Comparison of ENCODE assay signal across 20 cellular contexts in genomic region chr4:72110886-72111285, GRCh38.
A peak's percentile ranks its signal among the peaks of the same experiment; 100 is the strongest.
DNase-seq lines count a peak whose midpoint lies in the region; ATAC-seq, FAIRE-seq and TF ChIP-seq lines count a peak whose summit lies in the region.
"Had no signal": no experiment of that assay in that cellular context is flagged by ENCODE, and none has a peak within 500 bp of the region (broad histone marks: within the 10 kb centered on the region; RNA-seq: fewer than 3 reads in every experiment).

No MANE protein-coding gene starts in this region.

- H3K4me1 ChIP-seq in PC-3 (ENCODE audit: insufficient read depth, low read length) (peaks cover 30% of the 10 kb centered on the region), mesenchymal stem cell (ENCODE audit: control insufficient read depth, insufficient read depth, low read depth, low read length) (no peaks in the 10 kb centered on the region), MM.1S (ENCODE audit: low read length) (no peaks in the 10 kb centered on the region)

- H3K9me3 ChIP-seq in PC-3 (ENCODE audit: low read length) (no peaks in the 10 kb centered on the region), mesenchymal stem cell (ENCODE audit: control insufficient read depth, low read length) (no peaks in the 10 kb centered on the region), MM.1S (replicated peaks; ENCODE audit: insufficient read depth, low read length) (no peaks in the 10 kb centered on the region)
- H3K9me3 ChIP-seq: BLaER1 treated with 17β-estradiol and CSF1 and Interleukin-3, amounts not matched to agents 10 nM and 100 nM had no signal

- H3K79me2 ChIP-seq in PC-3 (ENCODE audit: low read length) (no peaks in the 10 kb centered on the region), MM.1S (ENCODE audit: low read length) (no peaks in the 10 kb centered on the region)

- no peak overlapping the region for H2BK5ac ChIP-seq in mesenchymal stem cell (ENCODE audit: low read depth, low read length, poor library complexity, severe bottlenecking)

- no peak overlapping the region for H3K9ac ChIP-seq in PC-3 (ENCODE audit: low read length)
- H3K9ac ChIP-seq in mesenchymal stem cell (ENCODE audit: low read length), result no peak overlapping the region
- no peak overlapping the region for H3K9ac ChIP-seq in MM.1S (ENCODE audit: low read length)
- H3K9ac ChIP-seq: BLaER1 treated with 17β-estradiol and CSF1 and Interleukin-3, amounts not matched to agents 10 nM and 100 nM had no signal

- no peak for FAIRE-seq in bronchial epithelial cell (lab: Jason Lieb, UNC)
- FAIRE-seq in HTR-8/SVneo (lab: Jason Lieb, UNC), result no peak

- no peaks in the 10 kb centered on the region for H3K4me1 Mint-ChIP-seq in activated naive CD4-positive, alpha-beta T cell treated with anti-CD3 and anti-CD28 coated beads, Interleukin-2, amount 10 ng/mL, durations not matched to agents 7 days and 5 days
- H3K4me1 Mint-ChIP-seq: CD8-positive, alpha-beta memory T cell; IgD-negative memory B cell had no signal

- peak; percentile 37 for DNase-seq in HCEC 1CT
- DNase-seq in PC-3, result peak; percentile 83
- DNase-seq in bronchial epithelial cell (ENCODE audit: low read depth), result peak; percentile 49
- DNase-seq in mesenchymal stem cell, result peak; percentile 63
- DNase-seq in MM.1S, result no peak
- no peak for DNase-seq in activated T-cell treated with anti-CD3 and anti-CD28 coated beads for 4 hours
- no peak for DNase-seq in activated naive CD4-positive, alpha-beta T cell treated with anti-CD3 and anti-CD28 coated beads, Interleukin-2, amount 10 ng/mL, durations not matched to agents 7 days and 5 days
- DNase-seq in HTR-8/SVneo (ENCODE audit: insufficient read length, low spot score), result no peak
- DNase-seq: CD8-positive, alpha-beta memory T cell; DMS79; Kasumi-1; NCI-H1105 treated with DMSO at 0.1 percent for 48 hours; NCI-H187; NCI-H2107; NCI-H510A treated with DMSO at 0.1 percent for 48 hours; NCI-H82; T-helper 1 cell had no signal

- H4K20me1 ChIP-seq in PC-3 (ENCODE audit: low read length), result no peaks in the 10 kb centered on the region
- no peaks in the 10 kb centered on the region for H4K20me1 ChIP-seq in MM.1S (ENCODE audit: insufficient read depth, low read length)
- H4K20me1 ChIP-seq: BLaER1 treated with 17β-estradiol and CSF1 and Interleukin-3, amounts not matched to agents 10 nM and 100 nM had no signal

- intact Hi-C loops in PC-3 (cut with micrococcal nuclease), result no loop called here

- no TSS peak for BruUV-seq in PC-3 (replicated peaks; lab: Mats Ljungman, UMichigan)

- no peak overlapping the region for H3K14ac ChIP-seq in mesenchymal stem cell (ENCODE audit: low read length in 2 of 2)

- H3K27me3 Mint-ChIP-seq in activated naive CD4-positive, alpha-beta T cell treated with anti-CD3 and anti-CD28 coated beads, Interleukin-2, amount 10 ng/mL, durations not matched to agents 7 days and 5 days, result no peaks in the 10 kb centered on the region
- H3K27me3 Mint-ChIP-seq: CD8-positive, alpha-beta memory T cell; IgD-negative memory B cell had no signal

- H3K4me3 ChIP-seq in PC-3 (ENCODE audit: low read length), result no peak overlapping the region
- no peak overlapping the region for H3K4me3 ChIP-seq in bronchial epithelial cell (ENCODE audit: low read depth, low read length)
- H3K4me3 ChIP-seq in mesenchymal stem cell (ENCODE audit: insufficient read depth in 1 of 2, low read depth in 1 of 2, low read length in 2 of 2), result no peak overlapping the region
- H3K4me3 ChIP-seq in MM.1S (ENCODE audit: low read length), result no peak overlapping the region
- H3K4me3 ChIP-seq: BLaER1 treated with 17β-estradiol and CSF1 and Interleukin-3, amounts not matched to agents 10 nM and 100 nM had no signal

- no CpG with 5 or more reads among the region's 1 CpG for WGBS in mesenchymal stem cell

- no peaks in the 10 kb centered on the region for H3K9me2 ChIP-seq in PC-3 (replicated peaks; ENCODE audit: low read length)
- H3K9me2 ChIP-seq in MM.1S (replicated peaks; ENCODE audit: insufficient read depth, low read length), result no peaks in the 10 kb centered on the region

- peak; percentile 59 for ATAC-seq in PC-3
- ATAC-seq: Right ventricle myocardium inferior had no signal

- no peak for TF ChIP-seq CTCF in PC-3 (conservative IDR thresholded peaks at IDR 0.05; ENCODE audit: low read depth, low read length)
- TF ChIP-seq CTCF in bronchial epithelial cell (IDR thresholded peaks at IDR 0.05; ENCODE audit: insufficient read depth, low read length, severe bottlenecking), result no peak
- TF ChIP-seq CTCF in MM.1S (IDR thresholded peaks at IDR 0.05; ENCODE audit: low read length), result no peak

- H4K91ac ChIP-seq in mesenchymal stem cell (ENCODE audit: low read length), result no peak overlapping the region

- H3K23ac ChIP-seq in mesenchymal stem cell (ENCODE audit: low read length in 2 of 2), result no peak overlapping the region

- CTCF ChIA-PET in PC-3 (lab: Charles Lee), result no interaction called here
- CTCF ChIA-PET in activated naive CD4-positive, alpha-beta T cell treated with anti-CD3 and anti-CD28 coated beads, Interleukin-2, amount 10 ng/mL, durations not matched to agents 7 days and 5 days (lab: Charles Lee), result no interaction called here

- no peak overlapping the region for H4K8ac ChIP-seq in mesenchymal stem cell (ENCODE audit: low read length)

- no peak overlapping the region for H3K18ac ChIP-seq in mesenchymal stem cell (ENCODE audit: low read depth in 1 of 2, low read length in 2 of 2)

- H3K36me3 ChIP-seq in PC-3 (ENCODE audit: low read depth, low read length) (no peaks in the 10 kb centered on the region), bronchial epithelial cell (ENCODE audit: control insufficient read depth, insufficient read depth, low read length) (no peaks in the 10 kb centered on the region), mesenchymal stem cell (ENCODE audit: control insufficient read depth in 1 of 2, insufficient read depth in 2 of 2, low read depth in 1 of 2, low read length in 2 of 2) (no peaks in the 10 kb centered on the region), MM.1S (replicated peaks; ENCODE audit: insufficient read depth, low read length) (no peaks in the 10 kb centered on the region)
- H3K36me3 ChIP-seq: BLaER1 treated with 17β-estradiol and CSF1 and Interleukin-3, amounts not matched to agents 10 nM and 100 nM had no signal

- no peak overlapping the region for H3K4ac ChIP-seq in mesenchymal stem cell (ENCODE audit: low read depth in 1 of 2, low read length in 2 of 2)

- no peaks in the 10 kb centered on the region for H3K9me3 Mint-ChIP-seq in activated naive CD4-positive, alpha-beta T cell treated with anti-CD3 and anti-CD28 coated beads, Interleukin-2, amount 10 ng/mL, durations not matched to agents 7 days and 5 days
- H3K9me3 Mint-ChIP-seq: IgD-negative memory B cell had no signal

- H3K4me2 ChIP-seq in PC-3 (ENCODE audit: low read length) (peak overlapping the region; percentile 25), mesenchymal stem cell (ENCODE audit: low read length, poor library complexity, severe bottlenecking) (no peak overlapping the region), MM.1S (ENCODE audit: low read depth, low read length) (no peak overlapping the region)

- H3F3A ChIP-seq in PC-3 (ENCODE audit: low read length, unreplicated experiment) (no peaks in the 10 kb centered on the region), MM.1S (ENCODE audit: insufficient read depth, low read length) (no peaks in the 10 kb centered on the region)

- POLR2A ChIA-PET in PC-3 (lab: Charles Lee; ENCODE audit: unreplicated experiment), result no interaction called here

- H2AFZ ChIP-seq in PC-3 (ENCODE audit: low read length) (no peak overlapping the region), mesenchymal stem cell (ENCODE audit: low read depth, low read length) (no peak overlapping the region), MM.1S (ENCODE audit: low read length) (no peak overlapping the region)

- H3K27me3 ChIP-seq in PC-3 (ENCODE audit: low read length), result no peaks in the 10 kb centered on the region; the same call in 1 of the 2 replicates
- H3K27me3 ChIP-seq in bronchial epithelial cell (ENCODE audit: control insufficient read depth, insufficient read depth, low read length), result no peaks in the 10 kb centered on the region
- no peaks in the 10 kb centered on the region for H3K27me3 ChIP-seq in mesenchymal stem cell (ENCODE audit: control insufficient read depth in 1 of 2, insufficient read depth in 1 of 2, low read length in 2 of 2)
- H3K27me3 ChIP-seq in MM.1S (replicated peaks; ENCODE audit: insufficient read depth, low read length), result no peaks in the 10 kb centered on the region
- H3K27me3 ChIP-seq: BLaER1 treated with 17β-estradiol and CSF1 and Interleukin-3, amounts not matched to agents 10 nM and 100 nM had no signal

- H2AK5ac ChIP-seq in mesenchymal stem cell (ENCODE audit: low read length, severe bottlenecking), result no peak overlapping the region

- no peak overlapping the region for H2BK15ac ChIP-seq in mesenchymal stem cell (ENCODE audit: low read depth, poor library complexity, severe bottlenecking)

- H2BK120ac ChIP-seq in mesenchymal stem cell (ENCODE audit: low read depth, low read length), result no peak overlapping the region

- H3K4me3 Mint-ChIP-seq in activated naive CD4-positive, alpha-beta T cell treated with anti-CD3 and anti-CD28 coated beads, Interleukin-2, amount 10 ng/mL, durations not matched to agents 7 days and 5 days, result no peak overlapping the region
- H3K4me3 Mint-ChIP-seq: CD8-positive, alpha-beta memory T cell; IgD-negative memory B cell had no signal

- no peaks in the 10 kb centered on the region for H3K36me3 Mint-ChIP-seq in activated naive CD4-positive, alpha-beta T cell treated with anti-CD3 and anti-CD28 coated beads, Interleukin-2, amount 10 ng/mL, durations not matched to agents 7 days and 5 days
- H3K36me3 Mint-ChIP-seq: CD8-positive, alpha-beta memory T cell; IgD-negative memory B cell had no signal

- no peak overlapping the region for H2BK12ac ChIP-seq in mesenchymal stem cell (ENCODE audit: low read length in 2 of 2)

- no peak overlapping the region for H3K27ac Mint-ChIP-seq in activated naive CD4-positive, alpha-beta T cell treated with anti-CD3 and anti-CD28 coated beads, Interleukin-2, amount 10 ng/mL, durations not matched to agents 7 days and 5 days
- H3K27ac Mint-ChIP-seq: CD8-positive, alpha-beta memory T cell; IgD-negative memory B cell had no signal

- no peaks in the 10 kb centered on the region for H3K79me1 ChIP-seq in mesenchymal stem cell (replicated peaks; ENCODE audit: low read length, poor library complexity, severe bottlenecking)

- H3K27ac ChIP-seq in PC-3 (ENCODE audit: low read length) (peak overlapping the region; percentile 29), mesenchymal stem cell (ENCODE audit: low read length, poor library complexity, severe bottlenecking) (no peak overlapping the region), MM.1S (ENCODE audit: low read length) (no peak overlapping the region)

Comparison
In these comparisons a context has a peak if more than half of its experiments do, and no peak if none do; other contexts are left out.
1. DNase-seq: peak in HCEC 1CT (single experiment), PC-3 (single experiment), bronchial epithelial cell (single experiment) and mesenchymal stem cell (single experiment); none in MM.1S (single experiment), activated T-cell treated with anti-CD3 and anti-CD28 coated beads for 4 hours (single experiment), activated naive CD4-positive, alpha-beta T cell treated with anti-CD3 and anti-CD28 coated beads, Interleukin-2, amount 10 ng/mL, durations not matched to agents 7 days and 5 days (single experiment) and HTR-8/SVneo (single experiment).